ENCODE assay signal across 13 cellular contexts in genomic region chr10:91034042-91034441, GRCh38.
DNase-seq lines count a peak whose midpoint lies in the region; ATAC-seq and FAIRE-seq lines count a peak whose summit lies in the region.
"Had no signal": no experiment of that assay in that cellular context is flagged by ENCODE, and none has a peak within 500 bp of the region (broad histone marks: within the 10 kb centered on the region; RNA-seq: fewer than 3 reads in every experiment).

No MANE protein-coding gene starts in this region.

- H3K4me3 Mint-ChIP-seq in central memory CD8-positive, alpha-beta T cell, result peak overlapping the region; percentile 36

- no peaks in the 10 kb centered on the region for H3K9me3 ChIP-seq in small intestine (ENCODE audit: control insufficient read depth, low read depth)
- H3K9me3 ChIP-seq: vagina had no signal

- no peak overlapping the region for H3K4me3 ChIP-seq in small intestine (ENCODE audit: low read depth in 1 of 2, low read length in 2 of 2)
- H3K4me3 ChIP-seq: vagina had no signal

- peaks cover 1% of the 10 kb centered on the region for H3K36me3 Mint-ChIP-seq in central memory CD8-positive, alpha-beta T cell (ENCODE audit: insufficient read depth)

- H3K36me3 ChIP-seq in small intestine (ENCODE audit: control insufficient read depth in 2 of 2, insufficient read depth in 2 of 2, low read length in 2 of 2), result no peaks in the 10 kb centered on the region
- H3K36me3 ChIP-seq: vagina had no signal

- H3K27me3 Mint-ChIP-seq in central memory CD8-positive, alpha-beta T cell, result no peaks in the 10 kb centered on the region

- FAIRE-seq in small intestine (lab: Jason Lieb, UNC), result no peak

- H3K4me1 Mint-ChIP-seq in central memory CD8-positive, alpha-beta T cell, result peaks cover 16% of the 10 kb centered on the region

- peak overlapping the region; percentile 85 for H3K27ac Mint-ChIP-seq in central memory CD8-positive, alpha-beta T cell (ENCODE audit: low read depth)

- no peaks in the 10 kb centered on the region for H3K27me3 ChIP-seq in small intestine (ENCODE audit: control insufficient read depth in 2 of 2, insufficient read depth in 2 of 2, low read length in 2 of 2)
- H3K27me3 ChIP-seq: vagina had no signal

- H3K9me3 Mint-ChIP-seq in central memory CD8-positive, alpha-beta T cell, result peaks cover 5% of the 10 kb centered on the region

- no peaks in the 10 kb centered on the region for H3K4me1 ChIP-seq in small intestine (ENCODE audit: control insufficient read depth in 2 of 2, insufficient read depth in 1 of 2, low read depth in 1 of 2, low read length in 1 of 2)

- peak; percentile 6 for DNase-seq in activated gamma-delta T cell treated with Interleukin-2 at 50 U/mL for 16 hours
- DNase-seq in activated gamma-delta T cell (lab: John Stamatoyannopoulos, UW), result no peak
- peak; percentile 8 for DNase-seq in activated CD4-positive, alpha-beta T cell treated with anti-CD3 and anti-CD28 coated beads for 48 hours
- DNase-seq in central memory CD8-positive, alpha-beta T cell (ENCODE audit: low spot score in 2 of 2), result peak in 1 of 2 donors; percentile 28
- peak; percentile 6 for DNase-seq in small intestine
- DNase-seq in dedifferentiated amniotic fluid mesenchymal stem cell (ENCODE audit: extremely low spot score), result no peak
- DNase-seq in EL, result no peak
- no peak for DNase-seq in anterior cingulate cortex (lab: John Stamatoyannopoulos, UW)
- DNase-seq: NCI-H187, NCI-H748 treated with DMSO at 0.1 percent for 48 hours, SIG-M5 had no signal

- H3K27ac ChIP-seq in small intestine (ENCODE audit: low read depth in 1 of 2, low read length in 1 of 2), result no peak overlapping the region
- H3K27ac ChIP-seq: vagina had no signal

- ATAC-seq in central memory CD8-positive, alpha-beta T cell (replicated peaks; ENCODE audit: extremely low read depth, poor library complexity, severe bottlenecking), result peak; percentile 99
- ATAC-seq: left colon had no signal

- WGBS in small intestine, 3 donors, result 39 to 62% (median 48%) methylated on average over 3 of the region's 3 CpGs

Comparison
In these comparisons a context has a peak if more than half of its experiments do, and no peak if none do; other contexts are left out.
1. DNase-seq: peak in activated gamma-delta T cell treated with Interleukin-2 at 50 U/mL for 16 hours (single experiment), activated CD4-positive, alpha-beta T cell treated with anti-CD3 and anti-CD28 coated beads for 48 hours (single experiment) and small intestine (single experiment); none in activated gamma-delta T cell (single experiment), dedifferentiated amniotic fluid mesenchymal stem cell (single experiment), EL (single experiment) and anterior cingulate cortex (0 of 58).